30 cellular contexts compared by ENCODE assay signal in genomic region chr4:182267048-182267447, GRCh38.
"Had no signal": no experiment of that assay in that cellular context is flagged by ENCODE, and none has a peak within 500 bp of the region (broad histone marks: within the 10 kb centered on the region; RNA-seq: fewer than 3 reads in every experiment).

No MANE protein-coding gene starts in this region.

- H3K27ac ChIP-seq: adrenal gland, ascending aorta, body of pancreas, brain microvascular endothelial cell, breast epithelium, cardiac muscle cell had no signal

- H3K27me3 ChIP-seq: adrenal gland, ascending aorta, body of pancreas, brain microvascular endothelial cell, breast epithelium had no signal

- H3K9me3 ChIP-seq: adrenal gland, ascending aorta, body of pancreas had no signal

- H3K4me1 ChIP-seq: adrenal gland, ascending aorta, body of pancreas, breast epithelium had no signal

- H3K4me3 ChIP-seq: adrenal gland, ascending aorta, body of pancreas, breast epithelium, cardiac muscle cell had no signal

- DNase-seq: activated effector memory CD4-positive, alpha-beta T cell treated with anti-CD3 and anti-CD28 coated beads, Interleukin-2, amount 50 U/mL, for 16 hours; activated effector memory CD4-positive, alpha-beta T cell treated with Interleukin-2 at 50 U/mL for 16 hours; activated gamma-delta T cell; activated gamma-delta T cell treated with Interleukin-2 at 50 U/mL for 16 hours; activated naive CD4-positive, alpha-beta T cell; activated naive CD4-positive, alpha-beta T cell treated with anti-CD3 and anti-CD28 coated beads for 36 hours; activated naive CD4-positive, alpha-beta T cell treated with anti-CD3 and anti-CD28 coated beads, Interleukin-2, amount 10 ng/mL, durations not matched to agents 7 days and 5 days; activated naive CD4-positive, alpha-beta T cell treated with anti-CD3 and anti-CD28 coated beads, Interleukin-2, amount 50 U/mL, for 16 hours; activated naive CD4-positive, alpha-beta T cell treated with Interleukin-2 at 50 U/mL for 16 hours; activated naive CD8-positive, alpha-beta T cell treated with anti-CD3 and anti-CD28 coated beads for 36 hours; activated naive CD8-positive, alpha-beta T cell treated with anti-CD3 and anti-CD28 coated beads, Interleukin-2, amount 10 ng/mL, durations not matched to agents 7 days and 5 days; activated naive CD8-positive, alpha-beta T cell treated with anti-CD3 and anti-CD28 coated beads, Interleukin-2, amount 50 U/mL, for 24 hours; activated T-cell treated with anti-CD3 and anti-CD28 coated beads, Interleukin-2, amount 50 U/mL, for 4 hours; activated T-cell treated with anti-CD3 and anti-CD28 coated beads, Interleukin-2, amount 50 U/mL, for 48 hours; activated T-cell treated with anti-CD3 and anti-CD28 coated beads, Interleukin-2, amount 50 U/mL, for 72 hours; adrenal gland; amniotic stem cell; amygdala; anterior cingulate cortex; aorta; body of pancreas; brain microvascular endothelial cell; caudate nucleus; central memory CD4-positive, alpha-beta T cell; cerebellar nuclear complex had no signal

- ATAC-seq: activated naive CD4-positive, alpha-beta T cell treated with anti-CD3 and anti-CD28 coated beads, Interleukin-2, amount 50 U/mL, for 72 hours; activated naive CD8-positive, alpha-beta T cell treated with anti-CD3 and anti-CD28 coated beads, Interleukin-2, amount 50 U/mL, for 24 hours; activated T-cell treated with anti-CD3 and anti-CD28 coated beads, Interleukin-2, amount 50 U/mL, for 4 hours; activated T-cell treated with anti-CD3 and anti-CD28 coated beads, Interleukin-2, amount 50 U/mL, for 72 hours; activated T-helper 17 cell treated with anti-CD3 and anti-CD28 coated beads, Interleukin-2, amount 50 U/mL, for 72 hours; body of pancreas had no signal

- H3K36me3 ChIP-seq: adrenal gland, ascending aorta, brain microvascular endothelial cell, breast epithelium, cardiac muscle cell had no signal
